Comparison of ENCODE assay signal across 1 cellular context in the genomic region with DNA sequence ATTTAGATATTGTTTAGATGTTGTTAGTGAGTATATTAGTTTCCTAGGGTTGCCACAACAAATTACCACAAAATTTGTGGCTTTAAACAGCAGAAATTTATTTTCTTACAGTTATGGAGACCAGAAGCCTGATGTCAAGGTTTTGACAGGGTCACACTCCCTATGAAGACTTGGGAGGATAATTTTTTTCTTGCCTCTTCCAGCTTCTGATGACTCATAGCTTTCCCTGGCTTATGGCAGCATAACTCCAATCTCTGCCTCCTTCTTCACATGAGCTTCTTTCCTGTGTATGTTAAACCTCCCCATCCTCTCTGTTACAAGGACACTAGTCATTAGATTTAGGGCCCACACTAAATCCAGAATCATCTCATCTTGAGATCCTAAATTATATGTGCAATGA.
TF ChIP-seq lines count a peak whose summit lies in the region.

No MANE protein-coding gene starts in this region.

TF ChIP-seq in endothelial cell of umbilical vein, 7 proteins besides CTCF, POLR2A, EP300 and RAD21 (continued from another document):
- peak; percentile 24 for TF ChIP-seq FOS (IDR thresholded peaks at IDR 0.05; ENCODE audit: borderline replicate concordance, insufficient read depth, low read length)
